1 cellular context compared by ENCODE assay signal in the genomic region with DNA sequence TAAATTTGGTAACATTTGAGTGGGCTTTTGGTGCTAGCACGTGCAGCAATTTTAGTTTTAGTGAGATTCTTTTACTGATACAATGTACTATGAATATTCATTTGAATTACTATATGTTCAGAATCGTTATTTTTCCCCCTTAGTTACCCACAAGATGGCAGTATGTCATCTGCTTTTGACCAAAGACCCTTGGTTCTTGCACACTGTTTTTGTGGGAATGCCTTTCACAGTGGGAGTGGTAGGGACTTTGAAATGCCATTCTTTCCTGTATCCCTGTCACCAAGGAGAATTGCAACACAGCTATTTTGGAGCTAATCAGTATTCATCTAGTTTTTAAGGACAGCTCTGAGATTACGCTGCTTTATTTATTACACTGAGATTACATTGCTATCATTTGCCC.
TF ChIP-seq lines count a peak whose summit lies in the region.

No MANE protein-coding gene starts in this region.

TF ChIP-seq in HepG2, 621 proteins besides CTCF, POLR2A, EP300 and RAD21:
- no peak for TF ChIP-seq ZNF235 (CRISPR knock-in tag; IDR thresholded peaks at IDR 0.05; ENCODE audit: borderline replicate concordance)
- peak; percentile 44 for TF ChIP-seq STAG1 (CRISPR knock-in tag; IDR thresholded peaks at IDR 0.05)
- TF ChIP-seq AGO1 (IDR thresholded peaks at IDR 0.05; ENCODE audit: low read depth, low read length, poor library complexity, severe bottlenecking) = no peak
